ENCODE assay signal across 1 cellular context in the genomic region with DNA sequence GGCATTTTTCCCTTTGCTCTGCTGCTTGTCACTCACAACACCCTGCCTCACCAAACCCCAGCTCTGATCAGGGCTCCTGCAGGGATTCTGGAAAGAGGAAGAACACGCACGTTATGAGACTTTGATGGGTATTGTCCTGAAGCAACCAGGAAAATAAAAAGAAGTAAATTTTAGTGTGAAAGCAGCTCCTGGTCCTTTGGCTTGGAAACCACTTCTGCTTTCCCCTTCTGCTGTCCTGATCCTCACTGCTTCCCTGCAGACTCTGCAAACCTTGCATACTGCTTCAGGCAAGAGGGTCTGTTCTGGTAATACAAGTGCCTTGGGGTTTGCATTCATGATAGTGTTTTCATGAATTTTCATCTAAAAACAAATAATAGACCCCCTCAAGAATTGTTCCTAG.
TF ChIP-seq lines count a peak whose summit lies in the region.

No MANE protein-coding gene starts in this region.

TF ChIP-seq in GM23338, 12 proteins besides CTCF, POLR2A, EP300 and RAD21 (continued from another document):
- TF ChIP-seq, protein P1, sequence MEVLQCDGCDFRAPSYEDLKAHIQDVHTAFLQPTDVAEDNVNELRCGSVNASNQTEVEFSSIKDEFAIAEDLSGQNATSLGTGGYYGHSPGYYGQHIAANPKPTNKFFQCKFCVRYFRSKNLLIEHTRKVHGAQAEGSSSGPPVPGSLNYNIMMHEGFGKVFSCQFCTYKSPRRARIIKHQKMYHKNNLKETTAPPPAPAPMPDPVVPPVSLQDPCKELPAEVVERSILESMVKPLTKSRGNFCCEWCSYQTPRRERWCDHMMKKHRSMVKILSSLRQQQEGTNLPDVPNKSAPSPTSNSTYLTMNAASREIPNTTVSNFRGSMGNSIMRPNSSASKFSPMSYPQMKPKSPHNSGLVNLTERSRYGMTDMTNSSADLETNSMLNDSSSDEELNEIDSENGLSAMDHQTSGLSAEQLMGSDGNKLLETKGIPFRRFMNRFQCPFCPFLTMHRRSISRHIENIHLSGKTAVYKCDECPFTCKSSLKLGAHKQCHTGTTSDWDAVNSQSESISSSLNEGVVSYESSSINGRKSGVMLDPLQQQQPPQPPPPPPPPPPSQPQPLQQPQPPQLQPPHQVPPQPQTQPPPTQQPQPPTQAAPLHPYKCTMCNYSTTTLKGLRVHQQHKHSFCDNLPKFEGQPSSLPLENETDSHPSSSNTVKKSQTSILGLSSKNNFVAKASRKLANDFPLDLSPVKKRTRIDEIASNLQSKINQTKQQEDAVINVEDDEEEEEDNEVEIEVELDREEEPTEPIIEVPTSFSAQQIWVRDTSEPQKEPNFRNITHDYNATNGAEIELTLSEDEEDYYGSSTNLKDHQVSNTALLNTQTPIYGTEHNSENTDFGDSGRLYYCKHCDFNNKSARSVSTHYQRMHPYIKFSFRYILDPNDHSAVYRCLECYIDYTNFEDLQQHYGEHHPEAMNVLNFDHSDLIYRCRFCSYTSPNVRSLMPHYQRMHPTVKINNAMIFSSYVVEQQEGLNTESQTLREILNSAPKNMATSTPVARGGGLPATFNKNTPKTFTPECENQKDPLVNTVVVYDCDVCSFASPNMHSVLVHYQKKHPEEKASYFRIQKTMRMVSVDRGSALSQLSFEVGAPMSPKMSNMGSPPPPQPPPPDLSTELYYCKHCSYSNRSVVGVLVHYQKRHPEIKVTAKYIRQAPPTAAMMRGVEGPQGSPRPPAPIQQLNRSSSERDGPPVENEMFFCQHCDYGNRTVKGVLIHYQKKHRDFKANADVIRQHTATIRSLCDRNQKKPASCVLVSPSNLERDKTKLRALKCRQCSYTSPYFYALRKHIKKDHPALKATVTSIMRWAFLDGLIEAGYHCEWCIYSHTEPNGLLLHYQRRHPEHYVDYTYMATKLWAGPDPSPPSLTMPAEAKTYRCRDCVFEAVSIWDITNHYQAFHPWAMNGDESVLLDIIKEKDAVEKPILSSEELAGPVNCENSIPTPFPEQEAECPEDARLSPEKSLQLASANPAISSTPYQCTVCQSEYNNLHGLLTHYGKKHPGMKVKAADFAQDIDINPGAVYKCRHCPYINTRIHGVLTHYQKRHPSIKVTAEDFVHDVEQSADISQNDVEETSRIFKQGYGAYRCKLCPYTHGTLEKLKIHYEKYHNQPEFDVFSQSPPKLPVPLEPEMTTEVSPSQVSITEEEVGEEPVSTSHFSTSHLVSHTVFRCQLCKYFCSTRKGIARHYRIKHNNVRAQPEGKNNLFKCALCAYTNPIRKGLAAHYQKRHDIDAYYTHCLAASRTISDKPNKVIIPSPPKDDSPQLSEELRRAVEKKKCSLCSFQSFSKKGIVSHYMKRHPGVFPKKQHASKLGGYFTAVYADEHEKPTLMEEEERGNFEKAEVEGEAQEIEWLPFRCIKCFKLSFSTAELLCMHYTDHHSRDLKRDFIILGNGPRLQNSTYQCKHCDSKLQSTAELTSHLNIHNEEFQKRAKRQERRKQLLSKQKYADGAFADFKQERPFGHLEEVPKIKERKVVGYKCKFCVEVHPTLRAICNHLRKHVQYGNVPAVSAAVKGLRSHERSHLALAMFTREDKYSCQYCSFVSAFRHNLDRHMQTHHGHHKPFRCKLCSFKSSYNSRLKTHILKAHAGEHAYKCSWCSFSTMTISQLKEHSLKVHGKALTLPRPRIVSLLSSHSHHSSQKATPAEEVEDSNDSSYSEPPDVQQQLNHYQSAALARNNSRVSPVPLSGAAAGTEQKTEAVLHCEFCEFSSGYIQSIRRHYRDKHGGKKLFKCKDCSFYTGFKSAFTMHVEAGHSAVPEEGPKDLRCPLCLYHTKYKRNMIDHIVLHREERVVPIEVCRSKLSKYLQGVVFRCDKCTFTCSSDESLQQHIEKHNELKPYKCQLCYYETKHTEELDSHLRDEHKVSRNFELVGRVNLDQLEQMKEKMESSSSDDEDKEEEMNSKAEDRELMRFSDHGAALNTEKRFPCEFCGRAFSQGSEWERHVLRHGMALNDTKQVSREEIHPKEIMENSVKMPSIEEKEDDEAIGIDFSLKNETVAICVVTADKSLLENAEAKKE (CRISPR knock-in tag; IDR thresholded peaks at IDR 0.05) = no peak
- TF ChIP-seq EZH2phosphoT487 (IDR thresholded peaks at IDR 0.05; ENCODE audit: unreplicated experiment) = no peak
- no peak for TF ChIP-seq EZH2 (IDR thresholded peaks at IDR 0.05; ENCODE audit: low read depth, unreplicated experiment)
- TF ChIP-seq ZNF114 (CRISPR knock-in tag; IDR thresholded peaks at IDR 0.05) = no peak
- TF ChIP-seq, protein P2, sequence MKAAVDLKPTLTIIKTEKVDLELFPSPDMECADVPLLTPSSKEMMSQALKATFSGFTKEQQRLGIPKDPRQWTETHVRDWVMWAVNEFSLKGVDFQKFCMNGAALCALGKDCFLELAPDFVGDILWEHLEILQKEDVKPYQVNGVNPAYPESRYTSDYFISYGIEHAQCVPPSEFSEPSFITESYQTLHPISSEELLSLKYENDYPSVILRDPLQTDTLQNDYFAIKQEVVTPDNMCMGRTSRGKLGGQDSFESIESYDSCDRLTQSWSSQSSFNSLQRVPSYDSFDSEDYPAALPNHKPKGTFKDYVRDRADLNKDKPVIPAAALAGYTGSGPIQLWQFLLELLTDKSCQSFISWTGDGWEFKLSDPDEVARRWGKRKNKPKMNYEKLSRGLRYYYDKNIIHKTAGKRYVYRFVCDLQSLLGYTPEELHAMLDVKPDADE (IDR thresholded peaks at IDR 0.05) = no peak
- no peak for TF ChIP-seq CREB1 (CRISPR knock-in tag; IDR thresholded peaks at IDR 0.05; ENCODE audit: low read depth)
- no peak for TF ChIP-seq STAT1 (IDR thresholded peaks at IDR 0.05; ENCODE audit: unreplicated experiment)
TF ChIP-seq in GM23338: peak in this region for 0.
